ENCODE assay signal across 25 cellular contexts in the genomic region with DNA sequence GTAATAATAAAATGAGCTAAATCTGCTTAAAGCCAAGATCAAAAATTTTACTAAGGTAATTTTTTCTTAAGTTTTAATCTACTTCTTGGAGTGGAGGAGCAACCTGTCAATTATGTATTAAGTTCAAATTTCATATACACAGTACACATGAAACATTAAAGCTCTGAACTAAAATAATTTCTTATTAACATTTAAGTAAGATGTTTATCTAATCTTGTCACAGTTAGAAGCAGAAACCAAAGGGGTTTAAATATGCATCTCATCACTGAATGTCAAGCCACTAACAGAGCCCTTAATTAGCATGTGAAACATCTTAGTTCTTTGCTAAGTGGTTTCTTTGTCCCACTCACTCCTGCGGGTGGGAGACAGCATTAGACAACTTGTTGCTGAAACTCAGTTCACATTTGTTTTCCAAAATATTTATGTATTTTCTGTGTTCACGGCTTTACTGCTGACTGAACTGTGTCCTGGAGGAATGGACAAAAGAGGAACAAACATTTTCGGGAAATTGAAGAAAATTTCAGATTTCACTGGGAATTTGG.
"Had no signal": no experiment of that assay in that cellular context is flagged by ENCODE, and none has a peak within 500 bp of the region (broad histone marks: within the 10 kb centered on the region; RNA-seq: fewer than 3 reads in every experiment).

No MANE protein-coding gene starts in this region.

- H3K4me2 ChIP-seq: smooth muscle cell had no signal

- H3K9me3 Mint-ChIP-seq: activated CD4-positive, alpha-beta T cell treated with anti-CD3 and anti-CD28 coated beads, Interleukin-2, amount 10 ng/mL, durations not matched to agents 7 days and 5 days; activated CD8-positive, alpha-beta T cell treated with anti-CD3 and anti-CD28 coated beads for 36 hours; dendritic cell treated with granulocyte-macrophage colony-stimulating factor and Interleukin-4, amounts not matched to agents 40 ng/mL and 50 ng/mL, for 4 days; memory B cell; nephron; stimulated activated memory B cell treated with anti-CD40 and anti-IgM and Interleukin-4, amounts not matched to agents 10 μg/mL and 1 μg/mL and 100 μg/mL, for 72 hours had no signal

- H3K27me3 ChIP-seq: brain microvascular endothelial cell, foreskin keratinocyte, stomach, suprapubic skin, tibial nerve, uterus had no signal

- H3K4me3 ChIP-seq: smooth muscle cell, stomach, suprapubic skin, tibial nerve, uterus had no signal

- H3K4me1 Mint-ChIP-seq: activated CD4-positive, alpha-beta T cell treated with anti-CD3 and anti-CD28 coated beads, Interleukin-2, amount 10 ng/mL, durations not matched to agents 7 days and 5 days; activated CD8-positive, alpha-beta memory T cell treated with anti-CD3 and anti-CD28 coated beads, Interleukin-2, amount 10 ng/mL, durations not matched to agents 7 days and 5 days; memory B cell; stimulated activated memory B cell treated with anti-CD40 and anti-IgM and Interleukin-4, amounts not matched to agents 10 μg/mL and 1 μg/mL and 100 μg/mL, for 72 hours had no signal

- H3K4me3 Mint-ChIP-seq: activated CD4-positive, alpha-beta T cell treated with anti-CD3 and anti-CD28 coated beads, Interleukin-2, amount 10 ng/mL, durations not matched to agents 7 days and 5 days; activated CD8-positive, alpha-beta memory T cell treated with anti-CD3 and anti-CD28 coated beads, Interleukin-2, amount 10 ng/mL, durations not matched to agents 7 days and 5 days; activated CD8-positive, alpha-beta T cell treated with anti-CD3 and anti-CD28 coated beads for 36 hours; dendritic cell treated with granulocyte-macrophage colony-stimulating factor and Interleukin-4, amounts not matched to agents 40 ng/mL and 50 ng/mL, for 4 days; memory B cell; nephron; stimulated activated memory B cell treated with anti-CD40 and anti-IgM and Interleukin-4, amounts not matched to agents 10 μg/mL and 1 μg/mL and 100 μg/mL, for 72 hours had no signal

- H3K4me1 ChIP-seq: foreskin keratinocyte, stomach, suprapubic skin, tibial nerve, uterus had no signal

- ATAC-seq: activated CD4-positive, CD25-positive, alpha-beta regulatory T cell treated with anti-CD3 and anti-CD28 coated beads, Interleukin-2, amount 50 U/mL, for 24 hours; activated CD8-positive, alpha-beta memory T cell treated with anti-CD3 and anti-CD28 coated beads, Interleukin-2, amount 10 ng/mL, durations not matched to agents 7 days and 5 days; activated CD8-positive, alpha-beta T cell treated with anti-CD3 and anti-CD28 coated beads for 36 hours; foreskin keratinocyte; left colon; sciatic nerve; stimulated activated memory B cell treated with anti-CD40 and anti-IgM and Interleukin-4, amounts not matched to agents 10 μg/mL and 1 μg/mL and 100 μg/mL, for 72 hours had no signal

- H3K36me3 Mint-ChIP-seq: activated CD8-positive, alpha-beta memory T cell treated with anti-CD3 and anti-CD28 coated beads, Interleukin-2, amount 10 ng/mL, durations not matched to agents 7 days and 5 days; memory B cell; stimulated activated memory B cell treated with anti-CD40 and anti-IgM and Interleukin-4, amounts not matched to agents 10 μg/mL and 1 μg/mL and 100 μg/mL, for 72 hours had no signal

- DNase-seq: activated CD4-positive, alpha-beta T cell treated with anti-CD3 and anti-CD28 coated beads, Interleukin-2, amount 10 ng/mL, durations not matched to agents 7 days and 5 days; activated CD8-positive, alpha-beta memory T cell treated with anti-CD3 and anti-CD28 coated beads, Interleukin-2, amount 10 ng/mL, durations not matched to agents 7 days and 5 days; activated CD8-positive, alpha-beta T cell treated with anti-CD3 and anti-CD28 coated beads for 36 hours; activated effector memory CD4-positive, alpha-beta T cell treated with anti-CD3 and anti-CD28 coated beads, Interleukin-2, amount 50 U/mL, for 16 hours; activated naive CD4-positive, alpha-beta T cell treated with anti-CD3 and anti-CD28 coated beads, Interleukin-2, amount 50 U/mL, for 16 hours; activated T-cell treated with anti-CD3 and anti-CD28 coated beads for 4 hours; aorta; brain microvascular endothelial cell; caudate nucleus; effector CD4-positive, alpha-beta T cell; foreskin keratinocyte; left colon; occipital lobe; stimulated activated CD4-positive, alpha-beta T cell treated with anti-CD3 and anti-CD28 coated beads, Interleukin-15, amount 100 ng/mL, for 24 hours; stomach; uterus had no signal

- H3K27ac Mint-ChIP-seq: activated CD4-positive, alpha-beta T cell treated with anti-CD3 and anti-CD28 coated beads, Interleukin-2, amount 10 ng/mL, durations not matched to agents 7 days and 5 days; activated CD8-positive, alpha-beta memory T cell treated with anti-CD3 and anti-CD28 coated beads, Interleukin-2, amount 10 ng/mL, durations not matched to agents 7 days and 5 days; activated CD8-positive, alpha-beta T cell treated with anti-CD3 and anti-CD28 coated beads for 36 hours; dendritic cell treated with granulocyte-macrophage colony-stimulating factor and Interleukin-4, amounts not matched to agents 40 ng/mL and 50 ng/mL, for 4 days; memory B cell; nephron; stimulated activated memory B cell treated with anti-CD40 and anti-IgM and Interleukin-4, amounts not matched to agents 10 μg/mL and 1 μg/mL and 100 μg/mL, for 72 hours had no signal

- H3K9me3 ChIP-seq: stomach, suprapubic skin, tibial nerve, uterus had no signal

- H3K36me3 ChIP-seq: brain microvascular endothelial cell, stomach, suprapubic skin, tibial nerve, uterus had no signal

- H3K27me3 Mint-ChIP-seq: activated CD4-positive, alpha-beta T cell treated with anti-CD3 and anti-CD28 coated beads, Interleukin-2, amount 10 ng/mL, durations not matched to agents 7 days and 5 days; activated CD8-positive, alpha-beta memory T cell treated with anti-CD3 and anti-CD28 coated beads, Interleukin-2, amount 10 ng/mL, durations not matched to agents 7 days and 5 days; activated CD8-positive, alpha-beta T cell treated with anti-CD3 and anti-CD28 coated beads for 36 hours; dendritic cell treated with granulocyte-macrophage colony-stimulating factor and Interleukin-4, amounts not matched to agents 40 ng/mL and 50 ng/mL, for 4 days; memory B cell; stimulated activated memory B cell treated with anti-CD40 and anti-IgM and Interleukin-4, amounts not matched to agents 10 μg/mL and 1 μg/mL and 100 μg/mL, for 72 hours had no signal

- H3K27ac ChIP-seq: brain microvascular endothelial cell, foreskin keratinocyte, stomach, suprapubic skin, tibial nerve, uterus had no signal
